8 cellular contexts compared by ENCODE assay signal in genomic region chr15:101258238-101259144, GRCh38. TPM values are rescaled to one million over a fixed set of nuclear protein-coding genes. Genes with fewer than 3 reads are reported as not detected.
DNase-seq lines count a peak whose midpoint lies in the region; TF ChIP-seq lines count a peak whose summit lies in the region.

No MANE protein-coding gene starts in this region.

- H3K4me2 ChIP-seq in KMS-11 (peak overlapping the region; percentile 57), hepatocyte (no peak overlapping the region), smooth muscle cell (no peak overlapping the region)

- peaks cover 22% of the 10 kb centered on the region for H3F3A ChIP-seq in smooth muscle cell (ENCODE audit: low read depth)

- no peaks in the 10 kb centered on the region for H3K9me2 ChIP-seq in hepatocyte (replicated peaks; ENCODE audit: insufficient read depth)

- no peak overlapping the region for H3K27ac ChIP-seq in A673 (ENCODE audit: low read depth, low read length, poor library complexity, severe bottlenecking)
- peak overlapping the region; percentile 55 for H3K27ac ChIP-seq in KMS-11
- H3K27ac ChIP-seq in hepatocyte = no peak overlapping the region
- H3K27ac ChIP-seq in smooth muscle cell (ENCODE audit: low read depth) = no peak overlapping the region

- DNase-seq in A673 (ENCODE audit: low spot score) (peak; percentile 75), SHP77 (lab: John Stamatoyannopoulos, UW) (peak; percentile 20 to 37), astrocyte of the hippocampus (ENCODE audit: low read depth, low spot score) (peak; percentile 82), hepatocyte (ENCODE audit: low spot score) (peak; percentile 80), smooth muscle cell (lab: John Stamatoyannopoulos, UW; ENCODE audit: unreplicated experiment) (no peak), GM19240 (ENCODE audit: insufficient read length, low spot score) (no peak)

- H3K27me3 ChIP-seq in A673 (replicated peaks; ENCODE audit: insufficient read depth, low read depth, low read length, poor library complexity) (no peaks in the 10 kb centered on the region), KMS-11 (ENCODE audit: insufficient read depth, low read depth) (no peaks in the 10 kb centered on the region), hepatocyte (no peaks in the 10 kb centered on the region), smooth muscle cell (ENCODE audit: low read depth) (no peaks in the 10 kb centered on the region)

- no peaks in the 10 kb centered on the region; the same call in 1 of the 2 replicates for H3K79me2 ChIP-seq in KMS-11 (ENCODE audit: insufficient read depth, low read depth)
- no peaks in the 10 kb centered on the region for H3K79me2 ChIP-seq in hepatocyte
- peaks cover 17% of the 10 kb centered on the region for H3K79me2 ChIP-seq in smooth muscle cell (ENCODE audit: low read depth)

- POLR2A ChIA-PET in A673 (lab: Charles Lee; ENCODE audit: low non-redundant PET) = no interaction called here

- H3K36me3 ChIP-seq in A673 (ENCODE audit: insufficient read depth, low read length, poor library complexity, severe bottlenecking) (no peaks in the 10 kb centered on the region), KMS-11 (ENCODE audit: insufficient read depth) (no peaks in the 10 kb centered on the region), hepatocyte (replicated peaks; ENCODE audit: insufficient read depth, low read depth) (no peaks in the 10 kb centered on the region), smooth muscle cell (ENCODE audit: low read depth) (no peaks in the 10 kb centered on the region)

- CTCF ChIA-PET in A673 (lab: Charles Lee) = interaction anchor here (0.6 to 1.4 kb wide), 8 partner anchors 130 to 250 kb away, joined by 3 to 8 read pairs (median 4); no protein-coding TSS in a partner anchor

- peak; percentile 96 for TF ChIP-seq CTCF in A673 (conservative IDR thresholded peaks at IDR 0.05; ENCODE audit: low read depth, low read length)
- TF ChIP-seq CTCF in GM12801 (IDR thresholded peaks at IDR 0.05; ENCODE audit: extremely low read depth, insufficient read length) = peak; percentile 41
- peak; percentile 92 for TF ChIP-seq CTCF in KMS-11 (conservative IDR thresholded peaks at IDR 0.05; ENCODE audit: low read depth, low read length)
- TF ChIP-seq CTCF in hepatocyte (IDR thresholded peaks at IDR 0.05; ENCODE audit: poor library complexity) = peak; percentile 97
- peak; percentile 91 for TF ChIP-seq CTCF in smooth muscle cell (IDR thresholded peaks at IDR 0.05; ENCODE audit: borderline replicate concordance, insufficient read depth, poor library complexity, severe bottlenecking)

- no peaks in the 10 kb centered on the region for H3K4me1 ChIP-seq in A673 (ENCODE audit: insufficient read depth, low read length, poor library complexity, severe bottlenecking)
- H3K4me1 ChIP-seq in KMS-11 (ENCODE audit: low read depth, poor library complexity, severe bottlenecking) = peaks cover 40% of the 10 kb centered on the region
- H3K4me1 ChIP-seq in hepatocyte (ENCODE audit: insufficient read depth) = peaks cover 13% of the 10 kb centered on the region
- peaks cover 14% of the 10 kb centered on the region for H3K4me1 ChIP-seq in smooth muscle cell (ENCODE audit: low read depth)

- H3K4me3 ChIP-seq in A673 (ENCODE audit: low read depth, low read length, poor library complexity, severe bottlenecking) (no peak overlapping the region), KMS-11 (IDR thresholded peaks at IDR 0.05; ENCODE audit: insufficient read depth, low read depth, low read length) (no peak overlapping the region), hepatocyte (no peak overlapping the region), smooth muscle cell (no peak overlapping the region)

- no peaks in the 10 kb centered on the region for H3K9me3 ChIP-seq in A673 (ENCODE audit: low read depth, low read length, poor library complexity, severe bottlenecking)
- no peaks in the 10 kb centered on the region for H3K9me3 ChIP-seq in hepatocyte (ENCODE audit: low read depth)
- H3K9me3 ChIP-seq in smooth muscle cell (replicated peaks; ENCODE audit: low read depth) = no peaks in the 10 kb centered on the region

- intact Hi-C loops in A673 (cut with micrococcal nuclease; ENCODE audit: unreplicated experiment) = loop anchor here (1.0 to 10.0 kb wide), 4 partner anchors 170 to 624 kb away; partner anchors contain the start of gene LRRK1

- no TSS peak for BruUV-seq in A673 (replicated peaks; lab: Mats Ljungman, UMichigan)

- H2AFZ ChIP-seq in KMS-11 (ENCODE audit: low read depth) (peak overlapping the region; percentile 62), hepatocyte (no peak overlapping the region), smooth muscle cell (ENCODE audit: low read depth) (no peak overlapping the region)

- peak overlapping the region; percentile 1; the same call in 1 of the 2 replicates for H3K9ac ChIP-seq in KMS-11
- no peak overlapping the region for H3K9ac ChIP-seq in smooth muscle cell (ENCODE audit: low read depth)

- WGBS in hepatocyte (ENCODE audit: low lambda C conversion rate, missing lambda C conversion rate) = 53% methylated on average over 11 of the region's 11 CpGs
- WGBS in smooth muscle cell (ENCODE audit: low lambda C conversion rate) = 52% methylated on average over 11 of the region's 11 CpGs

- H4K20me1 ChIP-seq in KMS-11 (ENCODE audit: insufficient read depth) = no peaks in the 10 kb centered on the region
- H4K20me1 ChIP-seq in hepatocyte (ENCODE audit: insufficient read depth, poor library complexity, severe bottlenecking) = no peaks in the 10 kb centered on the region
- H4K20me1 ChIP-seq in smooth muscle cell (ENCODE audit: low read depth) = no peaks in the 10 kb centered on the region

RNA-seq across cellular contexts. Expression of gene CHSY1, which starts 6.6 kb away (rescaled TPM):
- total RNA-seq in A673 (2021) (47.0 and 48.3 TPM in 2 replicates), hepatocyte (26.2 and 27.8 TPM in 2 replicates), smooth muscle cell (123 and 155 TPM in 2 replicates)
- polyA plus RNA-seq in hepatocyte (20.4 and 22.5 TPM in 2 replicates), smooth muscle cell (71.8 and 106 TPM in 2 replicates)

RNA-seq across cellular contexts. Expression of gene SELENOS, which starts 18.8 kb away (rescaled TPM):
- total RNA-seq in A673 (2021) = 40.1 and 40.6 TPM in 2 replicates
- 122 and 127 TPM in 2 replicates for total RNA-seq in hepatocyte
- polyA plus RNA-seq in hepatocyte = 158 and 192 TPM in 2 replicates
- total RNA-seq in smooth muscle cell = 108 and 114 TPM in 2 replicates
- 130 and 142 TPM in 2 replicates for polyA plus RNA-seq in smooth muscle cell

RNA-seq across cellular contexts. Expression of gene SNRPA1, which starts 36.6 kb away (rescaled TPM):
- total RNA-seq in A673 (2021) (192 and 206 TPM in 2 replicates), hepatocyte (40.0 and 54.7 TPM in 2 replicates), smooth muscle cell (24.0 and 47.1 TPM in 2 replicates)
- polyA plus RNA-seq in hepatocyte (110 and 117 TPM in 2 replicates), smooth muscle cell (96.9 and 99.0 TPM in 2 replicates)

Comparison
In these comparisons a context has a peak if more than half of its experiments do, and no peak if none do; other contexts are left out.
1. DNase-seq: peak in A673 (single experiment), SHP77 (2 of 2), astrocyte of the hippocampus (single experiment) and hepatocyte (single experiment); none in smooth muscle cell (single experiment) and GM19240 (single experiment).
2. CTCF ChIP-seq: peak in every context shown above with its lines; median percentile 97 in hepatocyte; 96 in A673; 92 in KMS-11; 91 in smooth muscle cell; 41 in GM12801.